30 cellular contexts compared by ENCODE assay signal in genomic region chr4:31645211-31645610, GRCh38.
"Had no signal": no experiment of that assay in that cellular context is flagged by ENCODE, and none has a peak within 500 bp of the region (broad histone marks: within the 10 kb centered on the region; RNA-seq: fewer than 3 reads in every experiment).

No MANE protein-coding gene starts in this region.

- H3K27ac ChIP-seq: ascending aorta, brain microvascular endothelial cell, epithelial cell of prostate, esophagus squamous epithelium, gastrocnemius medialis, heart left ventricle had no signal

- H3K9me3 ChIP-seq: ascending aorta, esophagus squamous epithelium, gastrocnemius medialis, heart left ventricle had no signal

- FAIRE-seq: bronchial epithelial cell, colon, endometrium, endothelial cell of umbilical vein had no signal

- DNase-seq: activated CD4-positive, alpha-beta memory T cell treated with anti-CD3 and anti-CD28 coated beads for 36 hours; activated CD4-positive, alpha-beta T cell treated with anti-CD3 and anti-CD28 coated beads for 36 hours; activated CD4-positive, alpha-beta T cell treated with anti-CD3 and anti-CD28 coated beads, Interleukin-2, amount 10 ng/mL, durations not matched to agents 24 days and 14 days; activated CD4-positive, CD25-positive, alpha-beta regulatory T cell; activated CD4-positive, CD25-positive, alpha-beta regulatory T cell treated with anti-CD3 and anti-CD28 coated beads, Interleukin-2, amount 50 U/mL, for 72 hours; activated CD8-positive, alpha-beta memory T cell treated with anti-CD3 and anti-CD28 coated beads, Interleukin-2, amount 10 ng/mL, durations not matched to agents 7 days and 5 days; activated CD8-positive, alpha-beta memory T cell treated with anti-CD3 and anti-CD28 coated beads, Interleukin-2, amount 50 U/mL, for 4 hours; activated CD8-positive, alpha-beta T cell treated with anti-CD3 and anti-CD28 coated beads, Interleukin-2, amount 10 ng/mL, durations not matched to agents 7 days and 5 days; activated effector memory CD4-positive, alpha-beta T cell treated with anti-CD3 and anti-CD28 coated beads, Interleukin-2, amount 50 U/mL, for 16 hours; activated naive CD4-positive, alpha-beta T cell treated with anti-CD3 and anti-CD28 coated beads for 36 hours; activated naive CD8-positive, alpha-beta T cell treated with anti-CD3 and anti-CD28 coated beads for 36 hours; activated naive CD8-positive, alpha-beta T cell treated with anti-CD3 and anti-CD28 coated beads, Interleukin-2, amount 50 U/mL, for 24 hours; activated T-cell treated with anti-CD3 and anti-CD28 coated beads, Interleukin-2, amount 50 U/mL, for 1 hour; activated T-cell treated with anti-CD3 and anti-CD28 coated beads, Interleukin-2, amount 50 U/mL, for 48 hours; brain microvascular endothelial cell; cortex of kidney; dermis blood vessel endothelial cell; effector CD8-positive, alpha-beta T cell; esophagus squamous epithelium; foreskin fibroblast; gastrocnemius medialis; glutamatergic neuron; heart left ventricle; T-helper 2 cell had no signal

- H3K27me3 ChIP-seq: ascending aorta, brain microvascular endothelial cell, gastrocnemius medialis, heart left ventricle had no signal

- H3K36me3 ChIP-seq: ascending aorta, brain microvascular endothelial cell, esophagus squamous epithelium, gastrocnemius medialis, heart left ventricle had no signal

- H3K4me1 ChIP-seq: ascending aorta, esophagus squamous epithelium, gastrocnemius medialis, heart left ventricle had no signal

- H3K4me3 ChIP-seq: ascending aorta, esophagus squamous epithelium, gastrocnemius medialis, heart left ventricle had no signal
